ENCODE assay signal across 8 cellular contexts in the genomic region with DNA sequence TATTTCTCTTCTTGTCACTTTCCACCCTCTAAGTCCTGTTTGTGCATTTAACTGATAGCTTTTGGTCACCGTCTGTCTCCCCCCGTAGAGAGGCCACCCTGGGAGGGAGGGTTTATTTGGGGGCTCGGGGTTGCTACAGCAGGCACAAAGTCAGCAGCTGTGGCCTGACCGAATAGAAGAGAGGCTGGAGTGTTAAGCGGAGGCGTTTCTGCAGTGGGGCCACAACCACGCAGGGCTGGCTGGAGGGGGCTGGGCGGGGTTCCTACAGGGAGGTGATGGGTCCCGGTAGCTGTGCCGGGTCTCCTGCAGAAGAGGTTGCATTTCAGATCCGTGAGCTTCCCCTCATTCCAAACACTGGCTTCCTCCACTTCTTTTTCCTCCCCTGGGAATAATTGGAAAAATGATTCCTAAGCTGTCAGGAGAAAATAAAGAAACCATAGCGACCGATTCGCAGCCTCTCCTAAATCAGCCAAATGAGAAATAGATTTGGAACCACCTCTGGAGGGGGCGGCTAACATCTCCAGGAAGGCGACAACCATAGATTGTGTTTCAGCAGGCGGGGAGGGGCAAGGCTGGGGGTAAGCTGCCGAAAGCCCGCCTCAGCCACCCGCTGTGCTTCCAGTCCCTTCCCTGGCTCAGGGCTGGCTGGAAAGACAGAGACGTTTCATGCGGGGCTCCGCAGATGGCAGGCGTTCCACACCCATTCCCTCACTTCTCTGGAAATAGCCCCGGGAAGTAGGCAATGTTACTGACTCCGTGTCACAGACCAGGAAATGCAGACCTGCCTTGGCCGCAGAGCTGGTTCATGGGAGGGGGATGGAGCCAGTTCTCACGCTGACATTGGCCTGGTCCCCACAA.
DNase-seq lines count a peak whose midpoint lies in the region; ATAC-seq and TF ChIP-seq lines count a peak whose summit lies in the region.

No MANE protein-coding gene starts in this region.

- peaks cover 2 to 11% of the 10 kb centered on the region in 2 donors for H3K36me3 Mint-ChIP-seq in CD14-positive monocyte

- H3K27me3 ChIP-seq in SJCRH30, result peaks cover 4% of the 10 kb centered on the region
- H3K27me3 ChIP-seq in neuron (ENCODE audit: insufficient read depth, low read length), result peaks cover 48% of the 10 kb centered on the region

- peaks cover 13% of the 10 kb centered on the region for H3K4me1 ChIP-seq in SJCRH30
- H3K4me1 ChIP-seq in neuron (ENCODE audit: insufficient read depth, low read length), result peaks cover 32% of the 10 kb centered on the region

- H3K27ac Mint-ChIP-seq in CD14-positive monocyte, result peak overlapping the region in 1 of 7 donors; percentile 33

- H3K36me3 ChIP-seq in SJCRH30 (no peaks in the 10 kb centered on the region), neuron (ENCODE audit: insufficient read depth, low read length) (no peaks in the 10 kb centered on the region)

- peaks cover 47% of the 10 kb centered on the region for H3K4me1 Mint-ChIP-seq in CD14-positive monocyte

- no peak for TF ChIP-seq CTCF in CD14-positive monocyte (IDR thresholded peaks at IDR 0.05)

- peaks cover 39 to 61% (median 50%) of the 10 kb centered on the region in 3 donors for H3K27me3 Mint-ChIP-seq in CD14-positive monocyte (ENCODE audit: low read depth in 3 of 3)

- intact Hi-C loops in CD14-positive monocyte (cut with micrococcal nuclease) (no loop called here), Right ventricle myocardium inferior (cut with DNase I) (no loop called here)

- ATAC-seq in Right ventricle myocardium inferior, result peak; percentile 60

- no peaks in the 10 kb centered on the region for H3K9me3 ChIP-seq in SJCRH30 (replicated peaks)
- H3K9me3 ChIP-seq in neuron (ENCODE audit: low read length), result no peaks in the 10 kb centered on the region

- H3K4me3 Mint-ChIP-seq in CD14-positive monocyte, result peak overlapping the region; percentile 34 to 79

- peaks cover 0 to 7% (median 0%) of the 10 kb centered on the region in 7 donors for H3K9me3 Mint-ChIP-seq in CD14-positive monocyte

- H2AFZ ChIP-seq in neuron (ENCODE audit: low read depth, low read length), result no peak overlapping the region

- DNase-seq in CD14-positive monocyte (ENCODE audit: low spot score), result no peak
- DNase-seq in SJCRH30, result peak; percentile 65 to 73
- no peak for DNase-seq in Right ventricle myocardium inferior (ENCODE audit: missing footprints)
- no peak for DNase-seq in LoVo (ENCODE audit: low spot score)
- no peak for DNase-seq in activated CD4-positive, CD25-positive, alpha-beta regulatory T cell (lab: John Stamatoyannopoulos, UW)
- DNase-seq in SIG-M5 (lab: John Stamatoyannopoulos, UW), result no peak
- DNase-seq in foreskin melanocyte, result no peak

- H3K4me3 ChIP-seq in SJCRH30 (peak overlapping the region; percentile 37), neuron (ENCODE audit: low read length) (peak overlapping the region; percentile 15)

- no peak overlapping the region for H3K27ac ChIP-seq in SJCRH30

Comparison
In these comparisons a context has a peak if more than half of its experiments do, and no peak if none do; other contexts are left out.
1. DNase-seq: peak in SJCRH30 (2 of 2); none in CD14-positive monocyte (single experiment), Right ventricle myocardium inferior (single experiment), LoVo (single experiment), activated CD4-positive, CD25-positive, alpha-beta regulatory T cell (0 of 4), SIG-M5 (single experiment) and foreskin melanocyte (single experiment).